Comparison of ENCODE assay signal across 21 cellular contexts in genomic region chr1:184709418-184709817, GRCh38.
"Had no signal": no experiment of that assay in that cellular context is flagged by ENCODE, and none has a peak within 500 bp of the region (broad histone marks: within the 10 kb centered on the region; RNA-seq: fewer than 3 reads in every experiment).

No MANE protein-coding gene starts in this region.

- H3K4me3 Mint-ChIP-seq: endodermal cell; immature natural killer cell; natural killer cell treated with Interleukin-12 subunit alpha and Interleukin-12 subunit beta and Interleukin-15 and Interleukin-18, amount 100 ng/mL, for 72 hours; neural progenitor cell had no signal

- H3K4me3 ChIP-seq: coronary artery, neural progenitor cell, pancreas, tibial artery, upper lobe of right lung, vagina had no signal

- ATAC-seq: foreskin keratinocyte; left cardiac atrium; natural killer cell treated with Interleukin-12 subunit alpha and Interleukin-12 subunit beta and Interleukin-15 and Interleukin-18, amount 100 ng/mL, for 72 hours; pancreas; right cardiac atrium; stimulated activated naive CD8-positive, alpha-beta T cell treated with anti-CD3 and anti-CD28 coated beads, Interleukin-15, Interleukin-2, amounts not matched to agents 100 U/mL and 50 U/mL, for 24 hours; upper lobe of right lung had no signal

- H3K27me3 ChIP-seq: foreskin keratinocyte, neural progenitor cell, pancreas, tibial artery, upper lobe of right lung, vagina had no signal

- H3K27me3 Mint-ChIP-seq: natural killer cell treated with Interleukin-12 subunit alpha and Interleukin-12 subunit beta and Interleukin-15 and Interleukin-18, amount 100 ng/mL, for 72 hours; progenitor cell of endocrine pancreas had no signal

- H3K9me3 ChIP-seq: pancreas, tibial artery, upper lobe of right lung, vagina had no signal

- H3K4me1 Mint-ChIP-seq: endodermal cell, immature natural killer cell, neural progenitor cell had no signal

- DNase-seq: effector CD4-positive, alpha-beta T cell; endodermal cell; erythroblast; foreskin keratinocyte; immature natural killer cell; kidney; left cardiac atrium; mammary epithelial cell; nucleus accumbens; pancreas; right cardiac atrium; small intestine; stimulated activated CD4-positive, alpha-beta T cell treated with anti-CD3 and anti-CD28 coated beads, Interleukin-12 subunit alpha, Interleukin-12 subunit beta, amount 100 ng/mL, for 4 hours; stimulated activated naive CD8-positive, alpha-beta T cell treated with anti-CD3 and anti-CD28 coated beads, Interleukin-15, Interleukin-2, amounts not matched to agents 100 U/mL and 50 U/mL, for 24 hours; tibial artery; upper lobe of right lung had no signal

- H3K4me1 ChIP-seq: foreskin keratinocyte, neural progenitor cell, pancreas, tibial artery, upper lobe of right lung, vagina had no signal

- H3K27ac Mint-ChIP-seq: endodermal cell, neural progenitor cell, progenitor cell of endocrine pancreas had no signal

- H3K27ac ChIP-seq: coronary artery, foreskin keratinocyte, neural progenitor cell, pancreas, tibial artery, upper lobe of right lung, vagina had no signal

- H3K9me3 Mint-ChIP-seq: endodermal cell; immature natural killer cell; natural killer cell treated with Interleukin-12 subunit alpha and Interleukin-12 subunit beta and Interleukin-15 and Interleukin-18, amount 100 ng/mL, for 72 hours; neural progenitor cell had no signal
